ENCODE assay signal across 11 cellular contexts in the genomic region with DNA sequence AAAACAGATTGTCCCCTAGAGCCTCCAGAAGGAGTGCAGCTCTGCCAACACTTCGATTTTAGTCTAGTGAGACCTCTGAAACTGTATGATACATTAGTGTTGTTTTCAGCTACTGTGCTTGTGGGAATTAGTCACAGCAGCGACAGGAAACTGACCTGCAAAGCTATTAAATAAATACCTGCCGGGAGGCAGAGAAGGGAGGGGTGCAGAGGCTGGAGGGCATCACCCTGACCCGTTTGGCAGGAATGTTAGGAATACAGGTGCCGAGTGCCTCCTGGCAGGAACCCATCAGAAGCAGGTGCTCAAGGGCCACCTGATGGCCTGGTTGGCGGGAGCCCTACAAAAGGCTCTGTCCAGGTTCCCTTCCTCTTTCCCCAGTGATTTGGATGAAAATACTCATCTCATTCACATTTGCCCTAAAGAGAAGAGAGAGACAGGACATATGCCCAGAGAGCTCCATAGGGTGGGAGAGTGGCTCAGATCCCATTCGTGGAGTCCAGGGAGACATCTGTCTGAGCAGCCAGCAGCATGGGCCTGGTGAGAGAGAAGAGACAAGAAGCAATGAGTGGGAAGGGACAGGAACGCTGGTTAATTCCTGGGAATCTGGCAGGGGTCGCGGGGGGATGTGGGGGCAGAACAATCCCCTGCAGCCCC. TPM values are rescaled to one million over a fixed set of nuclear protein-coding genes. Genes with fewer than 3 reads are reported as not detected.
DNase-seq lines count a peak whose midpoint lies in the region; ATAC-seq, FAIRE-seq and TF ChIP-seq lines count a peak whose summit lies in the region.
"Had no signal": no experiment of that assay in that cellular context is flagged by ENCODE, and none has a peak within 500 bp of the region (broad histone marks: within the 10 kb centered on the region; RNA-seq: fewer than 3 reads in every experiment).

No MANE protein-coding gene starts in this region.

- no peak overlapping the region for H4K8ac ChIP-seq in H9 (replicated peaks; ENCODE audit: insufficient read length, low read depth, low read length)

- H2AK5ac ChIP-seq in H9 (ENCODE audit: insufficient read length, low read length) = no peak overlapping the region

- no peak overlapping the region for H3K4me2 ChIP-seq in neural progenitor cell
- H3K4me2 ChIP-seq in H9 (ENCODE audit: insufficient read depth, insufficient read length, low read length) = no peak overlapping the region

- no peak overlapping the region for H2AFZ ChIP-seq in neural progenitor cell (replicated peaks)
- H2AFZ ChIP-seq in H9 (ENCODE audit: low read length) = no peak overlapping the region

- no peak for ATAC-seq in HG03520 (IDR thresholded peaks at IDR 0.05; ENCODE audit: unreplicated experiment)

- H3K27me3 ChIP-seq in neural progenitor cell (no peaks in the 10 kb centered on the region), H9 (ENCODE audit: insufficient read depth, low read length) (no peaks in the 10 kb centered on the region)

- no peak overlapping the region for H3T11ph ChIP-seq in H9 (ENCODE audit: low read length)

- H2BK20ac ChIP-seq in H9 (ENCODE audit: low read depth, low read length, poor library complexity, severe bottlenecking) = no peak overlapping the region

- no peak overlapping the region for H3K4me3 ChIP-seq in neural progenitor cell
- H3K4me3 ChIP-seq: thoracic aorta had no signal

- H3K9me3 Mint-ChIP-seq in brain (no peaks in the 10 kb centered on the region), neural progenitor cell (no peaks in the 10 kb centered on the region), H9 (no peaks in the 10 kb centered on the region)

- H3F3A ChIP-seq in neural progenitor cell (ENCODE audit: low read depth) = no peaks in the 10 kb centered on the region

- H3K36me3 Mint-ChIP-seq in brain (peaks cover 45% of the 10 kb centered on the region), neural progenitor cell (peaks cover 19% of the 10 kb centered on the region), H9 (ENCODE audit: insufficient read depth in 1 of 3, low read depth in 3 of 3) (peaks cover 5 to 25% (median 10%) of the 10 kb centered on the region in 3 experiments; a peak in 4 of 7 replicates)
- H3K36me3 Mint-ChIP-seq: CD4-positive, CD25-positive, alpha-beta regulatory T cell had no signal

- H3K23me2 ChIP-seq in H9 (ENCODE audit: insufficient read length, low read depth, low read length, poor library complexity, severe bottlenecking) = no peaks in the 10 kb centered on the region

- no peak overlapping the region for H3K18ac ChIP-seq in H9 (ENCODE audit: insufficient read length, low read depth, low read length)

- no peak overlapping the region for H2BK120ac ChIP-seq in H9 (ENCODE audit: low read depth, low read length, poor library complexity, severe bottlenecking)

- no peaks in the 10 kb centered on the region for H3K79me2 ChIP-seq in neural progenitor cell (ENCODE audit: low read depth)
- H3K79me2 ChIP-seq in H9 (ENCODE audit: insufficient read depth, low read length) = no peaks in the 10 kb centered on the region

- H3K79me1 ChIP-seq in H9 (ENCODE audit: insufficient read depth, low read depth, low read length, poor library complexity, severe bottlenecking) = no peaks in the 10 kb centered on the region

- H2BK15ac ChIP-seq in H9 (ENCODE audit: low read depth, low read length) = no peak overlapping the region

- H2BK5ac ChIP-seq in H9 (ENCODE audit: insufficient read length, low read length) = no peak overlapping the region

- TF ChIP-seq POLR2A in H54 (IDR thresholded peaks at IDR 0.05; ENCODE audit: low read depth, low read length) = no peak

- no peak overlapping the region for H3K4me3 Mint-ChIP-seq in brain
- no peak overlapping the region for H3K4me3 Mint-ChIP-seq in neural progenitor cell
- H3K4me3 Mint-ChIP-seq in H9 = no peak overlapping the region
- H3K4me3 Mint-ChIP-seq: CD4-positive, CD25-positive, alpha-beta regulatory T cell had no signal

- H4K20me1 ChIP-seq in neural progenitor cell (ENCODE audit: low read depth) = no peaks in the 10 kb centered on the region
- H4K20me1 ChIP-seq in H9 (ENCODE audit: control insufficient read depth, insufficient read depth, insufficient read length) = peaks cover 2% of the 10 kb centered on the region

- no peak overlapping the region for H3K9ac ChIP-seq in neural progenitor cell
- H3K9ac ChIP-seq in H9 (ENCODE audit: extremely low read depth, insufficient read length, low read length) = no peak overlapping the region

- H3K27ac ChIP-seq in neural progenitor cell = no peak overlapping the region
- H3K27ac ChIP-seq in H9 (ENCODE audit: insufficient read length, low read depth, low read length) = no peak overlapping the region
- H3K27ac ChIP-seq: thoracic aorta had no signal

- H3K27me3 Mint-ChIP-seq in brain = no peaks in the 10 kb centered on the region
- peaks cover 3% of the 10 kb centered on the region for H3K27me3 Mint-ChIP-seq in neural progenitor cell (ENCODE audit: insufficient read depth, low read depth)
- peaks cover 2% of the 10 kb centered on the region; the same call in 1 of the 2 replicates for H3K27me3 Mint-ChIP-seq in H9 (ENCODE audit: low read depth)

- no peak overlapping the region for H3K56ac ChIP-seq in H9 (ENCODE audit: insufficient read length, low read depth, low read length)

- FAIRE-seq in H54 (lab: Jason Lieb, UNC) (peak; percentile 50), HTR-8/SVneo (lab: Jason Lieb, UNC) (no peak)

- H3K9me3 ChIP-seq in neural progenitor cell (ENCODE audit: low read depth) (no peaks in the 10 kb centered on the region), H9 (ENCODE audit: control insufficient read depth, low read depth, low read length) (no peaks in the 10 kb centered on the region)
- H3K9me3 ChIP-seq: thoracic aorta had no signal

- H4K91ac ChIP-seq in H9 (ENCODE audit: insufficient read length, low read depth, low read length) = no peak overlapping the region

- no peaks in the 10 kb centered on the region for H3K4me1 ChIP-seq in neural progenitor cell
- H3K4me1 ChIP-seq in H9 (ENCODE audit: insufficient read depth, low read length) = no peaks in the 10 kb centered on the region

- no peak for DNase-seq in H54 (ENCODE audit: insufficient read length, low spot score)
- peak; percentile 67 for DNase-seq in NCI-H2029 treated with DMSO at 0.1 percent for 48 hours (lab: John Stamatoyannopoulos, UW)
- no peak for DNase-seq in neural progenitor cell (ENCODE audit: low spot score)
- no peak for DNase-seq in H9
- no peak for DNase-seq in HTR-8/SVneo (ENCODE audit: insufficient read length, low spot score)
- no peak for DNase-seq in NK-92 treated with Interleukin-12 subunit alpha and Interleukin-12 subunit beta, amount 100 ng/mL, for 24 hours (lab: John Stamatoyannopoulos, UW)
- DNase-seq: activated CD4-positive, alpha-beta T cell treated with anti-CD3 and anti-CD28 coated beads for 4 hours; CD4-positive, CD25-positive, alpha-beta regulatory T cell had no signal

- no peak overlapping the region for H3K23ac ChIP-seq in H9 (ENCODE audit: insufficient read length, low read depth, low read length)

- H3K4ac ChIP-seq in H9 (ENCODE audit: low read depth, low read length) = no peak overlapping the region

- H3K27ac Mint-ChIP-seq in brain (peak overlapping the region in 3 of 5 experiments; percentile 31 to 65 (median 54)), neural progenitor cell (peak overlapping the region; percentile 96), H9 (no peak overlapping the region)
- H3K27ac Mint-ChIP-seq: CD4-positive, CD25-positive, alpha-beta regulatory T cell had no signal

- H3K14ac ChIP-seq in H9 (ENCODE audit: insufficient read depth, low read length) = no peak overlapping the region

- H3K4me1 Mint-ChIP-seq in brain (peaks cover 32% of the 10 kb centered on the region), neural progenitor cell (peaks cover 20% of the 10 kb centered on the region), H9 (peaks cover 5 to 7% of the 10 kb centered on the region in 2 experiments; a peak in 2 of 4 replicates)
- H3K4me1 Mint-ChIP-seq: CD4-positive, CD25-positive, alpha-beta regulatory T cell had no signal

- H3K36me3 ChIP-seq in neural progenitor cell = no peaks in the 10 kb centered on the region

- H2BK12ac ChIP-seq in H9 (ENCODE audit: insufficient read length, low read depth, low read length) = no peak overlapping the region

- WGBS in H9 (ENCODE audit: extremely low coverage, insufficient read length, low lambda C conversion rate) = no CpG with 5 or more reads among the region's 10 CpGs

- H4K5ac ChIP-seq in H9 (ENCODE audit: insufficient read length, low read depth, low read length) = no peak overlapping the region

- no peak for TF ChIP-seq CTCF in brain (conservative IDR thresholded peaks at IDR 0.05)
- TF ChIP-seq CTCF in neural progenitor cell (IDR thresholded peaks at IDR 0.05) = no peak
- no peak for TF ChIP-seq CTCF in H9 (conservative IDR thresholded peaks at IDR 0.05)

RNA-seq across cellular contexts. Expression of a gene that starts 44.6 kb away (rescaled TPM):
- 69.2 TPM for polyA plus RNA-seq in brain (ENCODE audit: insufficient read depth, low read depth, low replicate concordance)
- total RNA-seq in neural progenitor cell (ENCODE audit: low replicate concordance) (5.5 and 8.1 TPM in 2 replicates), H9 (2021) (5.7 and 7.7 TPM in 2 replicates)

Comparison
In these comparisons a context has a peak if more than half of its experiments do, and no peak if none do; other contexts are left out.
1. H3K27ac Mint-ChIP-seq: peak in brain (3 of 5) and neural progenitor cell (single experiment); none in H9 (0 of 3).